11 cellular contexts compared by ENCODE assay signal in genomic region chr3:192068464-192069254, GRCh38.
DNase-seq lines count a peak whose midpoint lies in the region; ATAC-seq, FAIRE-seq and TF ChIP-seq lines count a peak whose summit lies in the region.
"Had no signal": no experiment of that assay in that cellular context is flagged by ENCODE, and none has a peak within 500 bp of the region (broad histone marks: within the 10 kb centered on the region; RNA-seq: fewer than 3 reads in every experiment).

No MANE protein-coding gene starts in this region.

- no peak overlapping the region for H3K27ac ChIP-seq in lower lobe of right lung
- H3K27ac ChIP-seq: VCaP had no signal

- H3K27ac Mint-ChIP-seq in activated CD8-positive, alpha-beta T cell treated with anti-CD3 and anti-CD28 coated beads, Interleukin-2, amount 10 ng/mL, durations not matched to agents 7 days and 5 days = no peak overlapping the region
- H3K27ac Mint-ChIP-seq: activated T-cell treated with anti-CD3 and anti-CD28 coated beads, Interleukin-2, amount 50 U/mL, for 72 hours had no signal

- no peaks in the 10 kb centered on the region for H3K4me1 Mint-ChIP-seq in activated CD8-positive, alpha-beta T cell treated with anti-CD3 and anti-CD28 coated beads, Interleukin-2, amount 10 ng/mL, durations not matched to agents 7 days and 5 days (ENCODE audit: low read depth)

- FAIRE-seq in GM19239 (lab: Jason Lieb, UNC) = peak; percentile 70

- CTCF ChIA-PET in activated CD8-positive, alpha-beta T cell treated with anti-CD3 and anti-CD28 coated beads, Interleukin-2, amount 10 ng/mL, durations not matched to agents 7 days and 5 days (lab: Charles Lee) = no interaction called here

- no peaks in the 10 kb centered on the region for H3K27me3 ChIP-seq in lower lobe of right lung (ENCODE audit: low read depth)

- H3K4me1 ChIP-seq in mucosa of descending colon (ENCODE audit: low read depth) (no peaks in the 10 kb centered on the region), lower lobe of right lung (no peaks in the 10 kb centered on the region)

- H3K9me3 ChIP-seq in mucosa of descending colon = no peaks in the 10 kb centered on the region
- H3K9me3 ChIP-seq in lower lobe of right lung = no peaks in the 10 kb centered on the region

- ATAC-seq in HG02571 (IDR thresholded peaks at IDR 0.05; ENCODE audit: unreplicated experiment) (peak; percentile 77), HG03280 (IDR thresholded peaks at IDR 0.05; ENCODE audit: unreplicated experiment) (peak; percentile 62), mucosa of descending colon (no peak), lower lobe of right lung (no peak)
- ATAC-seq in activated CD8-positive, alpha-beta T cell treated with anti-CD3 and anti-CD28 coated beads, Interleukin-2, amount 10 ng/mL, durations not matched to agents 7 days and 5 days = no peak
- ATAC-seq: activated T-cell treated with anti-CD3 and anti-CD28 coated beads, Interleukin-2, amount 50 U/mL, for 72 hours; left ventricle myocardium superior had no signal

- H3K9me3 Mint-ChIP-seq in activated CD8-positive, alpha-beta T cell treated with anti-CD3 and anti-CD28 coated beads, Interleukin-2, amount 10 ng/mL, durations not matched to agents 7 days and 5 days (ENCODE audit: insufficient read depth) = no peaks in the 10 kb centered on the region

- H3K4me3 ChIP-seq in mucosa of descending colon (no peak overlapping the region), lower lobe of right lung (no peak overlapping the region)

- DNase-seq in GM19239 (ENCODE audit: insufficient read length, low spot score) (no peak), mucosa of descending colon (no peak), DMS 273 (lab: John Stamatoyannopoulos, UW; ENCODE audit: unreplicated experiment) (no peak), lower lobe of right lung (no peak)
- no peak for DNase-seq in activated CD8-positive, alpha-beta T cell treated with anti-CD3 and anti-CD28 coated beads, Interleukin-2, amount 10 ng/mL, durations not matched to agents 7 days and 5 days
- DNase-seq: activated T-cell treated with anti-CD3 and anti-CD28 coated beads, Interleukin-2, amount 50 U/mL, for 72 hours; effector CD8-positive, alpha-beta T cell; left ventricle myocardium superior had no signal

- no peak overlapping the region for H3K4me3 Mint-ChIP-seq in activated CD8-positive, alpha-beta T cell treated with anti-CD3 and anti-CD28 coated beads, Interleukin-2, amount 10 ng/mL, durations not matched to agents 7 days and 5 days
- H3K4me3 Mint-ChIP-seq: activated T-cell treated with anti-CD3 and anti-CD28 coated beads, Interleukin-2, amount 50 U/mL, for 72 hours had no signal

- TF ChIP-seq CTCF in mucosa of descending colon (IDR thresholded peaks at IDR 0.05) (no peak), lower lobe of right lung (IDR thresholded peaks at IDR 0.05) (no peak)

- no peaks in the 10 kb centered on the region for H3K36me3 Mint-ChIP-seq in activated CD8-positive, alpha-beta T cell treated with anti-CD3 and anti-CD28 coated beads, Interleukin-2, amount 10 ng/mL, durations not matched to agents 7 days and 5 days (ENCODE audit: low read depth)

- intact Hi-C loops in mucosa of descending colon (cut with DNase I, micrococcal nuclease) = no loop called here
- intact Hi-C loops in lower lobe of right lung (cut with DNase I) = no loop called here

- H3K36me3 ChIP-seq in mucosa of descending colon (ENCODE audit: low read depth) = no peaks in the 10 kb centered on the region
- no peaks in the 10 kb centered on the region for H3K36me3 ChIP-seq in lower lobe of right lung

- POLR2A ChIA-PET in activated CD8-positive, alpha-beta T cell treated with anti-CD3 and anti-CD28 coated beads, Interleukin-2, amount 10 ng/mL, durations not matched to agents 7 days and 5 days (lab: Charles Lee) = no interaction called here

- no peaks in the 10 kb centered on the region for H3K27me3 Mint-ChIP-seq in activated CD8-positive, alpha-beta T cell treated with anti-CD3 and anti-CD28 coated beads, Interleukin-2, amount 10 ng/mL, durations not matched to agents 7 days and 5 days (ENCODE audit: low read depth)

Comparison
In these comparisons a context has a peak if more than half of its experiments do, and no peak if none do; other contexts are left out.
1. ATAC-seq: peak in HG02571 (single experiment) and HG03280 (single experiment); none in mucosa of descending colon (single experiment), activated CD8-positive, alpha-beta T cell treated with anti-CD3 and anti-CD28 coated beads, Interleukin-2, amount 10 ng/mL, durations not matched to agents 7 days and 5 days (single experiment) and lower lobe of right lung (0 of 2).